ENCODE assay signal across 23 cellular contexts in genomic region chr6:29757282-29757681, GRCh38. TPM values are rescaled to one million over a fixed set of nuclear protein-coding genes. Genes with fewer than 3 reads are reported as not detected.
DNase-seq lines count a peak whose midpoint lies in the region; ATAC-seq, FAIRE-seq and TF ChIP-seq lines count a peak whose summit lies in the region.
"Had no signal": no experiment of that assay in that cellular context is flagged by ENCODE, and none has a peak within 500 bp of the region (broad histone marks: within the 10 kb centered on the region; RNA-seq: fewer than 3 reads in every experiment).

No MANE protein-coding gene starts in this region.

- H3K9ac ChIP-seq in H1 (replicated peaks in 1 of 4; ENCODE audit: extremely low read depth in 1 of 4, low read depth in 3 of 4, low read length in 3 of 4) = no peak overlapping the region
- H3K9ac ChIP-seq in mesendoderm (ENCODE audit: low read length) = no peak overlapping the region
- H3K9ac ChIP-seq: SK-N-SH had no signal

- CTCF ChIA-PET in H1 (lab: Charles Lee; ENCODE audit: partially characterized antibody) = interaction anchor here (1.1 to 3.4 kb wide), 9 partner anchors 8 to 128 kb away, joined by 3 to 19 read pairs (median 5); no protein-coding TSS in a partner anchor

- H3K79me2 ChIP-seq in H1 (ENCODE audit: control insufficient read depth in 1 of 2, insufficient read depth in 2 of 2, low read length in 2 of 2) = no peaks in the 10 kb centered on the region
- no peaks in the 10 kb centered on the region for H3K79me2 ChIP-seq in mesendoderm (ENCODE audit: control insufficient read depth, insufficient read depth, low read length)

- no peak overlapping the region for H3K23ac ChIP-seq in H1 (ENCODE audit: insufficient read length)
- no peak overlapping the region for H3K23ac ChIP-seq in mesendoderm (ENCODE audit: low read length)

- no peak for TF ChIP-seq RAD21 in H1 (IDR thresholded peaks at IDR 0.05 in 1 of 2, conservative IDR thresholded peaks at IDR 0.05 in 1 of 2; ENCODE audit: low read depth in 2 of 2, low read length in 2 of 2)

- H2BK15ac ChIP-seq in H1 (ENCODE audit: low read length) = no peak overlapping the region
- no peak overlapping the region for H2BK15ac ChIP-seq in mesendoderm (replicated peaks; ENCODE audit: low read depth)

- H3K4ac ChIP-seq in H1 (replicated peaks; ENCODE audit: insufficient read length, low read depth, low read length) (no peak overlapping the region), mesendoderm (ENCODE audit: low read depth, low read length) (no peak overlapping the region)

- H3K27ac ChIP-seq in CD4-positive, CD25-positive, alpha-beta regulatory T cell (ENCODE audit: insufficient read depth, low read length, poor library complexity, severe bottlenecking) = no peak overlapping the region
- no peak overlapping the region for H3K27ac ChIP-seq in H1 (ENCODE audit: low read depth, low read length)
- no peak overlapping the region for H3K27ac ChIP-seq in mesendoderm (ENCODE audit: low read depth, low read length)
- no peak overlapping the region for H3K27ac ChIP-seq in gastroesophageal sphincter

- H3K9me3 Mint-ChIP-seq in CD4-positive, CD25-positive, alpha-beta regulatory T cell = peaks cover 0 to 2% (median 0%) of the 10 kb centered on the region in 7 donors
- H3K9me3 Mint-ChIP-seq in activated T-cell treated with anti-CD3 and anti-CD28 coated beads, Interleukin-2, amount 50 U/mL, for 72 hours = no peaks in the 10 kb centered on the region
- H3K9me3 Mint-ChIP-seq: CD4-positive, alpha-beta T cell; HFFc6; IgD-negative memory B cell had no signal

- peak overlapping the region; percentile 40; the same call in 1 of the 2 replicates for H2BK12ac ChIP-seq in H1 (ENCODE audit: low read depth, low read length)

- no peaks in the 10 kb centered on the region for H3K27me3 Mint-ChIP-seq in CD4-positive, CD25-positive, alpha-beta regulatory T cell
- no peaks in the 10 kb centered on the region for H3K27me3 Mint-ChIP-seq in activated T-cell treated with anti-CD3 and anti-CD28 coated beads, Interleukin-2, amount 50 U/mL, for 72 hours (ENCODE audit: low read depth)
- H3K27me3 Mint-ChIP-seq: CD4-positive, alpha-beta T cell had no signal

- H4K5ac ChIP-seq in H1 (ENCODE audit: insufficient read length, low read depth, low read length) (no peak overlapping the region), mesendoderm (ENCODE audit: low read length) (no peak overlapping the region)

- H2BK20ac ChIP-seq in H1 (ENCODE audit: low read length) = peak overlapping the region; percentile 18; the same call in 1 of the 2 replicates

- no peaks in the 10 kb centered on the region for H4K20me1 ChIP-seq in H1 (replicated peaks in 1 of 2; ENCODE audit: control insufficient read depth in 1 of 2, insufficient read depth in 2 of 2, low read length in 2 of 2)

- FAIRE-seq in H1 (lab: Jason Lieb, UNC) = no peak

- H3K79me1 ChIP-seq in H1 (ENCODE audit: low read depth, low read length) = no peaks in the 10 kb centered on the region
- H3K79me1 ChIP-seq in mesendoderm (ENCODE audit: low read length) = no peaks in the 10 kb centered on the region

- H2BK5ac ChIP-seq in H1 (ENCODE audit: low read depth, low read length) = peak overlapping the region; percentile 71; the same call in 1 of the 2 replicates
- H2BK5ac ChIP-seq in mesendoderm (ENCODE audit: low read length) = no peak overlapping the region

- H3K36me3 Mint-ChIP-seq in CD4-positive, CD25-positive, alpha-beta regulatory T cell = peaks cover 7% of the 10 kb centered on the region
- H3K36me3 Mint-ChIP-seq in activated T-cell treated with anti-CD3 and anti-CD28 coated beads, Interleukin-2, amount 50 U/mL, for 72 hours (ENCODE audit: insufficient read depth in 2 of 2) = no peaks in the 10 kb centered on the region
- H3K36me3 Mint-ChIP-seq: IgD-negative memory B cell had no signal

- H3K4me3 Mint-ChIP-seq in CD4-positive, CD25-positive, alpha-beta regulatory T cell = peak overlapping the region in 2 of 4 donors; percentile 11 to 12
- H3K4me3 Mint-ChIP-seq in activated T-cell treated with anti-CD3 and anti-CD28 coated beads, Interleukin-2, amount 50 U/mL, for 72 hours = no peak overlapping the region
- H3K4me3 Mint-ChIP-seq: CD4-positive, alpha-beta T cell; HFFc6 had no signal

- 93% methylated on average over 2 of the region's 2 CpGs; no CpG with 5 or more reads in 1 of the 2 experiments for WGBS in H1 (ENCODE audit: extremely low coverage in 1 of 2, insufficient coverage in 1 of 2, insufficient read length in 1 of 2, insufficient replicate concordance in 2 of 2, low coverage in 1 of 2, low lambda C conversion rate in 2 of 2, missing lambda C conversion rate in 1 of 2), 2 experiments
- no CpG with 5 or more reads among the region's 2 CpGs for WGBS in mesendoderm (ENCODE audit: extremely low coverage, insufficient coverage, low lambda C conversion rate)
- 66 to 86% methylated on average over 1 to 2 of the region's 2 CpGs for WGBS in gastroesophageal sphincter (ENCODE audit: low coverage in 1 of 2), 2 donors

- TF ChIP-seq EP300 in H1 (IDR thresholded peaks at IDR 0.05; ENCODE audit: borderline replicate concordance in 1 of 2, low read depth in 2 of 2, low read length in 2 of 2) = no peak
- TF ChIP-seq EP300 in gastroesophageal sphincter (IDR thresholded peaks at IDR 0.05) = no peak

- TF ChIP-seq POLR2A in H1 (IDR thresholded peaks at IDR 0.05; ENCODE audit: control extremely low read depth in 1 of 2, low read depth in 2 of 2, low read length in 2 of 2) = no peak
- no peak for TF ChIP-seq POLR2A in gastroesophageal sphincter (IDR thresholded peaks at IDR 0.05)

- no peak for ATAC-seq in CD4-positive, CD25-positive, alpha-beta regulatory T cell (ENCODE audit: low read depth in 2 of 2)
- ATAC-seq in activated T-cell treated with anti-CD3 and anti-CD28 coated beads, Interleukin-2, amount 50 U/mL, for 72 hours (replicated peaks in 1 of 2) = no peak
- no peak for ATAC-seq in gastroesophageal sphincter

- H3K4me3 ChIP-seq in CD4-positive, CD25-positive, alpha-beta regulatory T cell (ENCODE audit: low read depth, low read length) = no peak overlapping the region
- H3K4me3 ChIP-seq in H1 (ENCODE audit: extremely low read depth in 1 of 4, insufficient read depth in 2 of 4, low read depth in 3 of 4, low read length in 4 of 4) (no peak overlapping the region), mesendoderm (ENCODE audit: low read length) (no peak overlapping the region), gastroesophageal sphincter (no peak overlapping the region)

- POLR2A ChIA-PET in H1 (lab: Charles Lee; ENCODE audit: partially characterized antibody) = interaction anchor here (0.5 to 3.2 kb wide), 3 partner anchors 9 to 127 kb away, joined by 4 to 14 read pairs (median 4); no protein-coding TSS in a partner anchor

- no peak overlapping the region for H2AFZ ChIP-seq in H1 (ENCODE audit: low read length)

- no peak overlapping the region; a peak in 1 of 4 replicates for H3K4me2 ChIP-seq in H1 (ENCODE audit: insufficient read depth in 1 of 2, low read depth in 2 of 2, low read length in 2 of 2)
- no peak overlapping the region for H3K4me2 ChIP-seq in mesendoderm (ENCODE audit: low read length)
- H3K4me2 ChIP-seq: SK-N-SH had no signal

- peak overlapping the region; percentile 9 for H4K91ac ChIP-seq in H1 (replicated peaks; ENCODE audit: insufficient read length, low read length)

- H3K4me1 Mint-ChIP-seq in CD4-positive, CD25-positive, alpha-beta regulatory T cell = peaks cover 0 to 25% (median 5%) of the 10 kb centered on the region in 4 donors
- H3K4me1 Mint-ChIP-seq in activated T-cell treated with anti-CD3 and anti-CD28 coated beads, Interleukin-2, amount 50 U/mL, for 72 hours (ENCODE audit: low read depth) = peaks cover 9% of the 10 kb centered on the region

- no peak for DNase-seq in CD4-positive, CD25-positive, alpha-beta regulatory T cell
- DNase-seq in NCI-H146 (lab: John Stamatoyannopoulos, UW) = peak; percentile 67
- no peak for DNase-seq in H1 (ENCODE audit: low read depth in 1 of 2, low spot score in 2 of 2)
- DNase-seq in mesendoderm = no peak
- DNase-seq in HuH-7 (ENCODE audit: low spot score) = no peak
- DNase-seq in activated T-cell treated with anti-CD3 and anti-CD28 coated beads, Interleukin-2, amount 50 U/mL, for 72 hours = no peak
- DNase-seq in NCI-H526 treated with DMSO at 0.1 percent for 48 hours (lab: John Stamatoyannopoulos, UW) = no peak
- DNase-seq: BE2C; CD4-positive, alpha-beta T cell; DMS153; GDM1; HFFc6; Karpas-422; NCI-H1048; NCI-H1436; NCI-H2081; NCI-H2171 treated with DMSO at 0.1 percent for 48 hours; NCI-H446 treated with DMSO at 0.1 percent for 48 hours; RPMI8226; SHP77 treated with DMSO at 0.1 percent for 48 hours; SK-N-SH had no signal

- no peak overlapping the region for H3K18ac ChIP-seq in H1 (ENCODE audit: extremely low read depth, low read length)
- H3K18ac ChIP-seq in mesendoderm (ENCODE audit: low read length) = no peak overlapping the region

- peak overlapping the region; percentile 1 for H2BK120ac ChIP-seq in H1 (replicated peaks; ENCODE audit: low read depth, low read length)
- no peak overlapping the region for H2BK120ac ChIP-seq in mesendoderm (ENCODE audit: low read depth, low read length)

- H3K4me1 ChIP-seq in CD4-positive, CD25-positive, alpha-beta regulatory T cell (ENCODE audit: control insufficient read depth, insufficient read depth, low read length, poor library complexity, severe bottlenecking) = peaks cover 7% of the 10 kb centered on the region
- H3K4me1 ChIP-seq in H1 (replicated peaks in 1 of 4; ENCODE audit: control insufficient read depth in 3 of 4, insufficient read depth in 4 of 4, low read length in 3 of 4) = peaks cover 16 to 32% (median 22%) of the 10 kb centered on the region in 4 experiments
- peaks cover 8% of the 10 kb centered on the region for H3K4me1 ChIP-seq in mesendoderm (ENCODE audit: control insufficient read depth, low read depth, low read length)
- peaks cover 0 to 6% (median 0%) of the 10 kb centered on the region in 3 donors for H3K4me1 ChIP-seq in gastroesophageal sphincter
- H3K4me1 ChIP-seq: BE2C had no signal

- peak overlapping the region; percentile 32; the same call in 1 of the 2 replicates for H2AK5ac ChIP-seq in H1 (ENCODE audit: low read depth, low read length)
- H2AK5ac ChIP-seq in mesendoderm (ENCODE audit: low read length) = no peak overlapping the region

- H4K8ac ChIP-seq in H1 (ENCODE audit: extremely low read depth, insufficient read depth, low read length) = no peak overlapping the region
- no peak overlapping the region for H4K8ac ChIP-seq in mesendoderm (ENCODE audit: low read depth, low read length)

- no peak overlapping the region for H3K14ac ChIP-seq in H1 (ENCODE audit: insufficient read length)

- H3K23me2 ChIP-seq in H1 (ENCODE audit: low read depth, low read length) = peaks cover 4% of the 10 kb centered on the region; the same call in 1 of the 2 replicates

- no peaks in the 10 kb centered on the region for H3K9me3 ChIP-seq in CD4-positive, CD25-positive, alpha-beta regulatory T cell (ENCODE audit: control insufficient read depth in 2 of 2, low read length in 2 of 2)
- no peaks in the 10 kb centered on the region for H3K9me3 ChIP-seq in H1 (ENCODE audit: insufficient read depth in 2 of 2, low read depth in 1 of 2, low read length in 1 of 2)
- H3K9me3 ChIP-seq in gastroesophageal sphincter = no peaks in the 10 kb centered on the region
- H3K9me3 ChIP-seq: BE2C, SK-N-SH had no signal

- peak overlapping the region in 2 of 3 donors; percentile 39 to 54 for H3K27ac Mint-ChIP-seq in CD4-positive, CD25-positive, alpha-beta regulatory T cell
- H3K27ac Mint-ChIP-seq in activated T-cell treated with anti-CD3 and anti-CD28 coated beads, Interleukin-2, amount 50 U/mL, for 72 hours = no peak overlapping the region
- H3K27ac Mint-ChIP-seq: CD4-positive, alpha-beta T cell; HFFc6 had no signal

- no peak for TF ChIP-seq CTCF in H1 (IDR thresholded peaks at IDR 0.05; ENCODE audit: control extremely low read depth in 1 of 3, insufficient read depth in 1 of 3, low read depth in 1 of 3, low read length in 3 of 3)
- no peak for TF ChIP-seq CTCF in gastroesophageal sphincter (IDR thresholded peaks at IDR 0.05)

- H3K36me3 ChIP-seq in CD4-positive, CD25-positive, alpha-beta regulatory T cell (ENCODE audit: control insufficient read depth, insufficient read depth, low read length) = no peaks in the 10 kb centered on the region
- no peaks in the 10 kb centered on the region for H3K36me3 ChIP-seq in H1 (ENCODE audit: control insufficient read depth in 2 of 4, insufficient read depth in 4 of 4, low read length in 3 of 4)
- H3K36me3 ChIP-seq in mesendoderm (ENCODE audit: control insufficient read depth, insufficient read depth, low read length) = no peaks in the 10 kb centered on the region
- H3K36me3 ChIP-seq in gastroesophageal sphincter = no peaks in the 10 kb centered on the region
- H3K36me3 ChIP-seq: BE2C had no signal

- H3K56ac ChIP-seq in H1 (replicated peaks; ENCODE audit: insufficient read length, low read depth, low read length) = no peak overlapping the region
- H3K56ac ChIP-seq in mesendoderm (ENCODE audit: low read length) = peak overlapping the region; percentile 18

- no peaks in the 10 kb centered on the region for H3K27me3 ChIP-seq in CD4-positive, CD25-positive, alpha-beta regulatory T cell (ENCODE audit: control insufficient read depth, insufficient read depth, low read length)
- H3K27me3 ChIP-seq in H1 (replicated peaks in 1 of 4; ENCODE audit: control insufficient read depth in 3 of 4, extremely low read depth in 1 of 4, insufficient read depth in 3 of 4, low read length in 3 of 4) (peaks cover 0 to 5% (median 3%) of the 10 kb centered on the region in 4 experiments; a peak in 5 of 7 replicates), mesendoderm (ENCODE audit: insufficient read depth, low read length, poor library complexity) (no peaks in the 10 kb centered on the region), gastroesophageal sphincter (peaks cover 28% of the 10 kb centered on the region)

RNA-seq across cellular contexts. Expression of gene HLA-F, which starts 34.0 kb away (rescaled TPM):
- total RNA-seq in CD4-positive, CD25-positive, alpha-beta regulatory T cell = 1,143 TPM
- polyA plus RNA-seq in CD4-positive, CD25-positive, alpha-beta regulatory T cell = 100 to 1,000 TPM; 302 to 457 (median 429) TPM
- 6.5 and 9.6 TPM in 2 replicates for total RNA-seq in H1 (2021; fragmentation: NEBNext Ultra II Directional; extraction: Animal tissue kit (Norgen Biotek cat#: 25700))
- polyA plus RNA-seq in H1 (2011; rRNA removed) = 8.9 and 11.7 TPM in 2 replicates
- polyA plus RNA-seq in H1 (2011; cell fraction: cytosol; rRNA removed) = 13.2 TPM
- polyA plus RNA-seq in H1 (2011; cell fraction: nucleus; rRNA removed) = 32.8 TPM
- 7.1 to 15.9 TPM (median 12.2 TPM) in 4 replicates for polyA plus RNA-seq in H1 (2012, experiment 1 of 2)
- polyA plus RNA-seq in H1 (2012, experiment 2 of 2) = 9.8 TPM
- polyA plus RNA-seq in H1 (2013, experiment 1 of 2) = 21.2 TPM
- polyA plus RNA-seq in H1 (2013, experiment 2 of 2) = 21.4 TPM
- 3.5 and 4.5 TPM in 2 replicates for polyA minus RNA-seq in H1 (2011; rRNA and poly(A)+ RNA removed)
- polyA minus RNA-seq in H1 (2011; cell fraction: cytosol; rRNA and poly(A)+ RNA removed) = not detected
- 7.2 TPM for polyA minus RNA-seq in H1 (2011; cell fraction: nucleus; rRNA and poly(A)+ RNA removed)
- 2.0 TPM for polyA plus RNA-seq in mesendoderm (2013, experiment 1 of 2)
- polyA plus RNA-seq in mesendoderm (2013, experiment 2 of 2) = 1.8 TPM
- total RNA-seq in activated T-cell treated with anti-CD3 and anti-CD28 coated beads, Interleukin-2, amount 50 U/mL, for 72 hours = 100 to 1,000 TPM; 238 to 275 TPM
- 10 to 100 TPM; 39.2 to 73.0 (median 46.4) TPM for total RNA-seq in gastroesophageal sphincter
